In genomic region chr12:122571821-122572220, GRCh38 we compare ENCODE assay signal across 38 cellular contexts.
"Had no signal": no experiment of that assay in that cellular context is flagged by ENCODE, and none has a peak within 500 bp of the region (broad histone marks: within the 10 kb centered on the region; RNA-seq: fewer than 3 reads in every experiment).

No MANE protein-coding gene starts in this region.

- H3K9me3 ChIP-seq: ascending aorta had no signal

- H3K4me3 Mint-ChIP-seq: activated CD4-positive, alpha-beta memory T cell treated with anti-CD3 and anti-CD28 coated beads, Interleukin-2, amount 10 ng/mL, durations not matched to agents 7 days and 5 days; activated CD4-positive, alpha-beta T cell treated with anti-CD3 and anti-CD28 coated beads for 36 hours; activated CD8-positive, alpha-beta memory T cell treated with anti-CD3 and anti-CD28 coated beads, Interleukin-2, amount 10 ng/mL, durations not matched to agents 7 days and 5 days; activated CD8-positive, alpha-beta T cell treated with anti-CD3 and anti-CD28 coated beads, Interleukin-2, amount 10 ng/mL, durations not matched to agents 7 days and 5 days; activated naive CD4-positive, alpha-beta T cell treated with anti-CD3 and anti-CD28 coated beads, Interleukin-2, amount 10 ng/mL, durations not matched to agents 7 days and 5 days; activated naive CD4-positive, alpha-beta T cell treated with anti-CD3 and anti-CD28 coated beads, Interleukin-2, amount 50 U/mL, for 24 hours; activated naive CD8-positive, alpha-beta T cell; activated naive CD8-positive, alpha-beta T cell treated with anti-CD3 and anti-CD28 coated beads, Interleukin-2, amount 10 ng/mL, durations not matched to agents 7 days and 5 days; activated naive CD8-positive, alpha-beta T cell treated with anti-CD3 and anti-CD28 coated beads, Interleukin-2, amount 50 U/mL, for 24 hours; activated T-cell treated with anti-CD3 and anti-CD28 coated beads, Interleukin-2, amount 50 U/mL, for 24 hours; brain; central memory CD8-positive, alpha-beta T cell; T-helper 1 cell treated with Interleukin-12 subunit alpha and Interleukin-12 subunit beta and Interleukin-4 antibody, amounts not matched to agents 30 μg/mL and 1 μg/mL, for 36 hours; T-helper 2 cell treated with Interferon-gamma antibody and Interleukin-4, amounts not matched to agents 5 μg/mL and 100 μg/mL, for 36 hours; WTC11 had no signal

- H3K9me3 Mint-ChIP-seq: activated CD4-positive, alpha-beta memory T cell treated with anti-CD3 and anti-CD28 coated beads, Interleukin-2, amount 10 ng/mL, durations not matched to agents 7 days and 5 days; activated naive CD4-positive, alpha-beta T cell treated with anti-CD3 and anti-CD28 coated beads, Interleukin-2, amount 10 ng/mL, durations not matched to agents 7 days and 5 days; activated naive CD4-positive, alpha-beta T cell treated with anti-CD3 and anti-CD28 coated beads, Interleukin-2, amount 50 U/mL, for 24 hours; activated naive CD8-positive, alpha-beta T cell treated with anti-CD3 and anti-CD28 coated beads, Interleukin-2, amount 10 ng/mL, durations not matched to agents 7 days and 5 days; activated naive CD8-positive, alpha-beta T cell treated with anti-CD3 and anti-CD28 coated beads, Interleukin-2, amount 50 U/mL, for 24 hours; activated T-cell treated with anti-CD3 and anti-CD28 coated beads, Interleukin-2, amount 50 U/mL, for 24 hours; activated T-helper 2 cell treated with anti-CD3 and anti-CD28 coated beads, Interferon-gamma antibody, Interleukin-2, Interleukin-4, amounts not matched to agents 10 μg/mL and 5 μg/mL and 100 μg/mL, durations not matched to agents 14 hours and 24 hours and 36 hours; brain; central memory CD8-positive, alpha-beta T cell; T-helper 1 cell treated with Interleukin-12 subunit alpha and Interleukin-12 subunit beta and Interleukin-4 antibody, amounts not matched to agents 30 μg/mL and 1 μg/mL, for 36 hours; T-helper 2 cell treated with Interferon-gamma antibody and Interleukin-4, amounts not matched to agents 5 μg/mL and 100 μg/mL, for 36 hours; WTC11 had no signal

- DNase-seq: activated CD4-positive, alpha-beta memory T cell treated with anti-CD3 and anti-CD28 coated beads, Interleukin-2, amount 10 ng/mL, durations not matched to agents 7 days and 5 days; activated CD4-positive, alpha-beta T cell treated with anti-CD3 and anti-CD28 coated beads for 1 hour; activated CD4-positive, alpha-beta T cell treated with anti-CD3 and anti-CD28 coated beads for 36 hours; activated CD4-positive, alpha-beta T cell treated with anti-CD3 and anti-CD28 coated beads for 48 hours; activated CD4-positive, alpha-beta T cell treated with anti-CD3 and anti-CD28 coated beads, Interleukin-2, amount 50 U/mL, for 1 hour; activated CD4-positive, alpha-beta T cell treated with anti-CD3 and anti-CD28 coated beads, Interleukin-2, amount 50 U/mL, for 48 hours; activated CD4-positive, CD25-positive, alpha-beta regulatory T cell; activated CD8-positive, alpha-beta memory T cell treated with anti-CD3 and anti-CD28 coated beads for 24 hours; activated CD8-positive, alpha-beta memory T cell treated with anti-CD3 and anti-CD28 coated beads, Interleukin-2, amount 10 ng/mL, durations not matched to agents 7 days and 5 days; activated CD8-positive, alpha-beta memory T cell treated with anti-CD3 and anti-CD28 coated beads, Interleukin-2, amount 50 U/mL, for 48 hours; activated CD8-positive, alpha-beta T cell treated with anti-CD3 and anti-CD28 coated beads, Interleukin-2, amount 10 ng/mL, durations not matched to agents 7 days and 5 days; activated effector memory CD4-positive, alpha-beta T cell treated with Interleukin-2 at 50 U/mL for 16 hours; activated gamma-delta T cell; activated naive CD4-positive, alpha-beta T cell treated with anti-CD3 and anti-CD28 coated beads, Interleukin-2, amount 10 ng/mL, durations not matched to agents 7 days and 5 days; activated naive CD4-positive, alpha-beta T cell treated with Interleukin-2 at 50 U/mL for 16 hours; activated naive CD8-positive, alpha-beta T cell treated with anti-CD3 and anti-CD28 coated beads, Interleukin-2, amount 10 ng/mL, durations not matched to agents 7 days and 5 days; activated naive CD8-positive, alpha-beta T cell treated with anti-CD3 and anti-CD28 coated beads, Interleukin-2, amount 50 U/mL, for 24 hours; activated T-cell treated with anti-CD3 and anti-CD28 coated beads, Interleukin-2, amount 50 U/mL, for 24 hours; activated T-cell treated with anti-CD3 and anti-CD28 coated beads, Interleukin-2, amount 50 U/mL, for 48 hours; amygdala; anterior cingulate cortex; caudate nucleus; cerebellar nuclear complex; T-helper 1 cell; T-helper 2 cell; T-helper 9 cell had no signal

- H3K4me1 Mint-ChIP-seq: activated CD4-positive, alpha-beta T cell treated with anti-CD3 and anti-CD28 coated beads for 36 hours; activated naive CD4-positive, alpha-beta T cell treated with anti-CD3 and anti-CD28 coated beads, Interleukin-2, amount 10 ng/mL, durations not matched to agents 7 days and 5 days; activated naive CD4-positive, alpha-beta T cell treated with anti-CD3 and anti-CD28 coated beads, Interleukin-2, amount 50 U/mL, for 24 hours; activated naive CD8-positive, alpha-beta T cell treated with anti-CD3 and anti-CD28 coated beads, Interleukin-2, amount 10 ng/mL, durations not matched to agents 7 days and 5 days; brain; central memory CD8-positive, alpha-beta T cell; WTC11 had no signal

- H3K27me3 ChIP-seq: ascending aorta, cardiac muscle cell had no signal

- ATAC-seq: activated CD4-positive, alpha-beta T cell treated with anti-CD3 and anti-CD28 coated beads for 36 hours; activated CD4-positive, CD25-positive, alpha-beta regulatory T cell treated with anti-CD3 and anti-CD28 coated beads, Interleukin-2, amount 50 U/mL, for 24 hours; activated CD8-positive, alpha-beta memory T cell treated with anti-CD3 and anti-CD28 coated beads, Interleukin-2, amount 10 ng/mL, durations not matched to agents 7 days and 5 days; activated CD8-positive, alpha-beta T cell treated with anti-CD3 and anti-CD28 coated beads, Interleukin-2, amount 10 ng/mL, durations not matched to agents 7 days and 5 days; activated naive CD8-positive, alpha-beta T cell treated with anti-CD3 and anti-CD28 coated beads, Interleukin-2, amount 50 U/mL, for 24 hours; WTC11 had no signal

- H3K4me1 ChIP-seq: ascending aorta had no signal

- H3K27ac ChIP-seq: ascending aorta, cardiac muscle cell, VCaP had no signal

- H3K27ac Mint-ChIP-seq: activated CD4-positive, alpha-beta memory T cell treated with anti-CD3 and anti-CD28 coated beads, Interleukin-2, amount 10 ng/mL, durations not matched to agents 7 days and 5 days; activated CD4-positive, alpha-beta T cell treated with anti-CD3 and anti-CD28 coated beads for 36 hours; activated CD8-positive, alpha-beta memory T cell treated with anti-CD3 and anti-CD28 coated beads, Interleukin-2, amount 10 ng/mL, durations not matched to agents 7 days and 5 days; activated CD8-positive, alpha-beta T cell treated with anti-CD3 and anti-CD28 coated beads, Interleukin-2, amount 10 ng/mL, durations not matched to agents 7 days and 5 days; activated naive CD4-positive, alpha-beta T cell treated with anti-CD3 and anti-CD28 coated beads, Interleukin-2, amount 10 ng/mL, durations not matched to agents 7 days and 5 days; activated naive CD4-positive, alpha-beta T cell treated with anti-CD3 and anti-CD28 coated beads, Interleukin-2, amount 50 U/mL, for 24 hours; activated naive CD8-positive, alpha-beta T cell; activated naive CD8-positive, alpha-beta T cell treated with anti-CD3 and anti-CD28 coated beads, Interleukin-2, amount 10 ng/mL, durations not matched to agents 7 days and 5 days; activated naive CD8-positive, alpha-beta T cell treated with anti-CD3 and anti-CD28 coated beads, Interleukin-2, amount 50 U/mL, for 24 hours; activated T-cell treated with anti-CD3 and anti-CD28 coated beads, Interleukin-2, amount 50 U/mL, for 24 hours; activated T-helper 2 cell treated with anti-CD3 and anti-CD28 coated beads, Interferon-gamma antibody, Interleukin-2, Interleukin-4, amounts not matched to agents 10 μg/mL and 5 μg/mL and 100 μg/mL, durations not matched to agents 14 hours and 24 hours and 36 hours; brain; T-helper 1 cell treated with Interleukin-12 subunit alpha and Interleukin-12 subunit beta and Interleukin-4 antibody, amounts not matched to agents 30 μg/mL and 1 μg/mL, for 36 hours; T-helper 2 cell treated with Interferon-gamma antibody and Interleukin-4, amounts not matched to agents 5 μg/mL and 100 μg/mL, for 36 hours; WTC11 had no signal

- H3K4me3 ChIP-seq: ascending aorta, cardiac muscle cell had no signal

- H3K27me3 Mint-ChIP-seq: activated CD4-positive, alpha-beta memory T cell treated with anti-CD3 and anti-CD28 coated beads, Interleukin-2, amount 10 ng/mL, durations not matched to agents 7 days and 5 days; activated CD4-positive, alpha-beta T cell treated with anti-CD3 and anti-CD28 coated beads for 36 hours; activated CD8-positive, alpha-beta memory T cell treated with anti-CD3 and anti-CD28 coated beads, Interleukin-2, amount 10 ng/mL, durations not matched to agents 7 days and 5 days; activated naive CD4-positive, alpha-beta T cell treated with anti-CD3 and anti-CD28 coated beads, Interleukin-2, amount 10 ng/mL, durations not matched to agents 7 days and 5 days; activated naive CD4-positive, alpha-beta T cell treated with anti-CD3 and anti-CD28 coated beads, Interleukin-2, amount 50 U/mL, for 24 hours; activated naive CD8-positive, alpha-beta T cell; activated naive CD8-positive, alpha-beta T cell treated with anti-CD3 and anti-CD28 coated beads, Interleukin-2, amount 10 ng/mL, durations not matched to agents 7 days and 5 days; activated naive CD8-positive, alpha-beta T cell treated with anti-CD3 and anti-CD28 coated beads, Interleukin-2, amount 50 U/mL, for 24 hours; activated T-cell treated with anti-CD3 and anti-CD28 coated beads, Interleukin-2, amount 50 U/mL, for 24 hours; brain; central memory CD8-positive, alpha-beta T cell had no signal
